ENCODE assay signal across 23 cellular contexts in the genomic region with DNA sequence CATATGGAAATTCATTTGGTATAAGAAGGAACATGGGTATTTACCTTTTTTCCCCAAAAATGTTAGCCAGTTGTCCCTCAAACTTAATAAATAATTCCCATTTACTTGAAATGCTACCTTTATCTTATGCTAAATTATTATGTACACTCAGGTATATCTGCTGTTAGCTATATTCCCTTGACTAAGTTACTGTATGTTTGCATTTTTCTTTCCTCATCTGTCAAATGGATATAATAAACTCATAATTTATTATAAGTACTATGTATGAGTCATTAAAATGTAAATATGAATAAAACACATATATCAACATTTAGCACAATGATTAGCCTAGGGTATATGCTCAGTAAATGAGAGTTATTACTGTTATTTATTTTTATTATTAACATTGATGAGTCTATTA.
"Had no signal": no experiment of that assay in that cellular context is flagged by ENCODE, and none has a peak within 500 bp of the region (broad histone marks: within the 10 kb centered on the region; RNA-seq: fewer than 3 reads in every experiment).

No MANE protein-coding gene starts in this region.

- FAIRE-seq: keratinocyte had no signal

- DNase-seq: hippocampal formation; kidney glomerular epithelial cell; left cardiac atrium; lower lobe of right lung; mammary epithelial cell; mesenchymal stem cell; naive B cell; natural killer cell; nephron progenitor cell; occipital lobe; right lobe of liver; stimulated activated CD4-positive, alpha-beta T cell treated with anti-CD3 and anti-CD28 coated beads, Interleukin-12 subunit alpha, Interleukin-12 subunit beta, amount 100 ng/mL, for 4 hours; stimulated activated CD4-positive, alpha-beta T cell treated with anti-CD3 and anti-CD28 coated beads, Interleukin-15, amount 100 ng/mL, for 24 hours; stimulated activated CD4-positive, alpha-beta T cell treated with anti-CD3 and anti-CD28 coated beads, Interleukin-2, amount 100 ng/mL, for 24 hours; stimulated activated CD4-positive, alpha-beta T cell treated with anti-CD3 and anti-CD28 coated beads, Interleukin-4, amount 100 ng/mL, for 1 hour; stimulated activated naive B cell treated with anti-CD40 and anti-IgM and Interleukin-4, amounts not matched to agents 10 μg/mL and 1 μg/mL and 100 μg/mL, for 72 hours; stimulated activated naive CD8-positive, alpha-beta T cell treated with anti-CD3 and anti-CD28 coated beads, Interleukin-15, Interleukin-2, amounts not matched to agents 100 U/mL and 50 U/mL, for 24 hours; stomach; testis; thyroid gland; transverse colon; upper lobe of left lung had no signal
